22 cellular contexts compared by ENCODE assay signal in genomic region chr10:88931548-88931947, GRCh38. TPM values are rescaled to one million over a fixed set of nuclear protein-coding genes. Genes with fewer than 3 reads are reported as not detected.
DNase-seq lines count a peak whose midpoint lies in the region; TF ChIP-seq lines count a peak whose summit lies in the region.
"Had no signal": no experiment of that assay in that cellular context is flagged by ENCODE, and none has a peak within 500 bp of the region (broad histone marks: within the 10 kb centered on the region; RNA-seq: fewer than 3 reads in every experiment).

No MANE protein-coding gene starts in this region.

- DNase-seq in activated T-cell treated with anti-CD3 and anti-CD28 coated beads, Interleukin-2, amount 50 U/mL, for 24 hours = no peak
- DNase-seq in activated T-cell treated with anti-CD3 and anti-CD28 coated beads, Interleukin-2, amount 50 U/mL, for 48 hours = no peak
- DNase-seq in cardiac fibroblast (ENCODE audit: low read depth in 2 of 2) = peak; percentile 28 to 38
- DNase-seq in right atrium auricular region (ENCODE audit: low spot score) = no peak
- no peak for DNase-seq in endothelial cell (ENCODE audit: low spot score)
- DNase-seq in central memory CD4-positive, alpha-beta T cell = no peak
- DNase-seq in DMS 273 treated with DMSO at 0.1 percent for 48 hours (lab: John Stamatoyannopoulos, UW) = no peak
- DNase-seq: activated CD4-positive, CD25-positive, alpha-beta regulatory T cell; activated gamma-delta T cell; dermis blood vessel endothelial cell; erythroblast; mesendoderm; NCI-H1092; NCI-H524; SHP77; spleen; stimulated activated CD8-positive, alpha-beta memory T cell treated with anti-CD3 and anti-CD28 coated beads, Interleukin-4, amount 100 ng/mL, for 48 hours; T-helper 2 cell had no signal

- no peak overlapping the region for H3K4me3 Mint-ChIP-seq in activated T-cell treated with anti-CD3 and anti-CD28 coated beads, Interleukin-2, amount 50 U/mL, for 24 hours
- no peak overlapping the region for H3K4me3 Mint-ChIP-seq in endothelial cell (ENCODE audit: unreplicated experiment)
- H3K4me3 Mint-ChIP-seq: nephron had no signal

- peaks cover 0 to 36% of the 10 kb centered on the region in 2 donors for H3K4me1 ChIP-seq in right atrium auricular region
- no peaks in the 10 kb centered on the region for H3K4me1 ChIP-seq in urinary bladder (ENCODE audit: insufficient read depth)

- H3K27ac ChIP-seq in right atrium auricular region (peak overlapping the region; percentile 70 to 77), urinary bladder (ENCODE audit: low read depth) (peak overlapping the region; percentile 28)
- H3K27ac ChIP-seq: BLaER1 had no signal

- no peak overlapping the region for H3K4me3 ChIP-seq in cardiac fibroblast (replicated peaks in 1 of 2; ENCODE audit: low read depth in 2 of 2, low read length in 2 of 2)
- H3K4me3 ChIP-seq in right atrium auricular region = no peak overlapping the region
- H3K4me3 ChIP-seq in urinary bladder (ENCODE audit: low read depth, low read length) = no peak overlapping the region
- H3K4me3 ChIP-seq: BLaER1, spleen had no signal

- no peaks in the 10 kb centered on the region for H3K9me3 ChIP-seq in right atrium auricular region
- H3K9me3 ChIP-seq: BLaER1, spleen had no signal

- H3K36me3 ChIP-seq in right atrium auricular region (peaks cover 17% of the 10 kb centered on the region), urinary bladder (ENCODE audit: insufficient read depth) (no peaks in the 10 kb centered on the region)
- H3K36me3 ChIP-seq: BLaER1 had no signal

- no peaks in the 10 kb centered on the region for H3K27me3 Mint-ChIP-seq in activated T-cell treated with anti-CD3 and anti-CD28 coated beads, Interleukin-2, amount 50 U/mL, for 24 hours
- no peaks in the 10 kb centered on the region for H3K27me3 Mint-ChIP-seq in endothelial cell (ENCODE audit: unreplicated experiment)

- peak overlapping the region; percentile 47 for H3K27ac Mint-ChIP-seq in activated T-cell treated with anti-CD3 and anti-CD28 coated beads, Interleukin-2, amount 50 U/mL, for 24 hours
- H3K27ac Mint-ChIP-seq in endothelial cell (ENCODE audit: unreplicated experiment) = no peak overlapping the region
- H3K27ac Mint-ChIP-seq: progenitor cell of endocrine pancreas had no signal

- peaks cover 19% of the 10 kb centered on the region for H3K4me1 Mint-ChIP-seq in activated T-cell treated with anti-CD3 and anti-CD28 coated beads, Interleukin-2, amount 50 U/mL, for 24 hours (ENCODE audit: low read depth)
- H3K4me1 Mint-ChIP-seq in endothelial cell (ENCODE audit: unreplicated experiment) = no peaks in the 10 kb centered on the region

- peaks cover 21% of the 10 kb centered on the region for H3K36me3 Mint-ChIP-seq in activated T-cell treated with anti-CD3 and anti-CD28 coated beads, Interleukin-2, amount 50 U/mL, for 24 hours (ENCODE audit: low read depth)
- H3K36me3 Mint-ChIP-seq in endothelial cell (ENCODE audit: low read depth, unreplicated experiment) = peaks cover 4% of the 10 kb centered on the region

- no peaks in the 10 kb centered on the region for H3K9me3 Mint-ChIP-seq in activated T-cell treated with anti-CD3 and anti-CD28 coated beads, Interleukin-2, amount 50 U/mL, for 24 hours
- H3K9me3 Mint-ChIP-seq in endothelial cell (ENCODE audit: unreplicated experiment) = no peaks in the 10 kb centered on the region
- H3K9me3 Mint-ChIP-seq: nephron had no signal

- no peaks in the 10 kb centered on the region for H3K27me3 ChIP-seq in right atrium auricular region
- H3K27me3 ChIP-seq: BLaER1, spleen had no signal

- WGBS in urinary bladder = 47% methylated on average over 1 of the region's 1 CpG

- TF ChIP-seq CTCF in cardiac fibroblast (IDR thresholded peaks at IDR 0.05; ENCODE audit: low read depth, low read length) (no peak), right atrium auricular region (IDR thresholded peaks at IDR 0.05) (no peak), endothelial cell (IDR thresholded peaks at IDR 0.05; ENCODE audit: unreplicated experiment) (no peak)

RNA-seq across cellular contexts. Expression of gene ACTA2, which starts 21.0 kb away (rescaled TPM):
- 1,000 to 10,000 TPM in 1 of 2 donors, 100 to 1,000 TPM in 1; 934 to 1,936 TPM for total RNA-seq in right atrium auricular region
- 3,971 TPM for total RNA-seq in urinary bladder
- polyA plus RNA-seq in urinary bladder = 6,755 TPM
- total RNA-seq in endothelial cell (ENCODE audit: unreplicated experiment) = 98.5 TPM

RNA-seq across cellular contexts. Expression of gene STAMBPL1, which starts 51.5 kb away (rescaled TPM):
- total RNA-seq in right atrium auricular region (10 to 100 TPM in 1 of 2 donors, 1 to 10 TPM in 1; 8.8 to 13.8 TPM), urinary bladder (29.0 TPM), endothelial cell (ENCODE audit: unreplicated experiment) (3.3 TPM)
- 2.1 TPM for polyA plus RNA-seq in urinary bladder

RNA-seq across cellular contexts. Expression of gene FAS, which starts 59.0 kb away (rescaled TPM):
- total RNA-seq in right atrium auricular region (10 to 100 TPM in 1 of 2 donors, 1 to 10 TPM in 1; 8.0 to 12.2 TPM), urinary bladder (48.3 TPM), endothelial cell (ENCODE audit: unreplicated experiment) (23.0 TPM)
- 9.5 TPM for polyA plus RNA-seq in urinary bladder

Comparison
In these comparisons a context has a peak if more than half of its experiments do, and no peak if none do; other contexts are left out.
1. DNase-seq: peak in cardiac fibroblast (2 of 2); none in activated T-cell treated with anti-CD3 and anti-CD28 coated beads, Interleukin-2, amount 50 U/mL, for 24 hours (single experiment), activated T-cell treated with anti-CD3 and anti-CD28 coated beads, Interleukin-2, amount 50 U/mL, for 48 hours (0 of 2), right atrium auricular region (single experiment), endothelial cell (single experiment), central memory CD4-positive, alpha-beta T cell (single experiment) and DMS 273 treated with DMSO at 0.1 percent for 48 hours (single experiment).